8 cellular contexts compared by ENCODE assay signal in the genomic region with DNA sequence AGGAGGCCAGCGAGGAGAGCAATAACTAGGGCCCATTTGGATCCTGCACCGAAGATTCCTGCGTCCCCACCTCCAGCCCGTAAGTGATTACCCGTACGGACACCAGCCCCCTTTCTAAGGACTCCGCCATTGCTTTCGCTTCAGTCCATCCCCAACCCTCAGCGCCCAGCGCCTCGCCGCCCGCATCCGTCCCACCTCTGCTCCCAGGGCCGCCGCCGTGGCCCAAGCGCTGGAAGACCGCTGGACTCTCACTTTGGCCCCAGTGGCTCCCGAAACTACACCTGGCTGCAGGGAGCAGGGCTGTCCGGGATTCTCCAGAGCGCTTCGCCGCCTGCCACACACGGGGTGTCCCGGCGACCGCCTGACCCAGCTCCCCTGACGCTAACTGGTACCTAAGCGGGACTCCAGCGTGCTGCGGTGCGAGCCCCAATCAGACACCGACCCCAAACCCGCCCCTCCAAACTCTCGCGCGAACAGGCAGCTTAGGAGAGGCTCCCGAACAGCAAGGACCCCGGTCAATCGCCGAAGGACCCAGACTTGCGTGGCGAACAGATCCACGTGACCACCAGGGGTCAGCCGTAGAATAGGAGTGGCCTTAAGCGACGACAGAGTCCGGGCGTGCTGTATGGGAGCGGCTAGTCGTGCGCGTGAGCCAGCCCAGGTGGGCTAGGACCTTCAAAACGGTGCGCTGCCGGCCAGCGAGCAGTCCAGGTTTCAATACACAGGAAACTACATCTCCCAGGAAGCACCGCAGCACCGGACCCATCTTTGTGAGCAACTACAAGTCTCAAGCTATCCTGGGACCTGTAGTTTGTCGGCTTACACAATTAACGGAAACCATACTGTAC. TPM values are rescaled to one million over a fixed set of nuclear protein-coding genes. Genes with fewer than 3 reads are reported as not detected.
DNase-seq lines count a peak whose midpoint lies in the region; ATAC-seq, FAIRE-seq and TF ChIP-seq lines count a peak whose summit lies in the region.

A gene (minus strand): TSS at position 363 of the 848 bp plus-strand sequence. CDS start 771 bp downstream, outside the sequence.

- CTCF ChIA-PET in T-cell (lab: Charles Lee) = interaction anchor here (0.5 to 2.7 kb wide), 14 partner anchors 10 to 342 kb away, joined by 3 to 21 read pairs (median 4); a partner anchor contains a TSS

- H3K4me1 Mint-ChIP-seq in T-cell (peaks cover 11 to 19% (median 19%) of the 10 kb centered on the region in 3 donors), type B pancreatic cell (ENCODE audit: unreplicated experiment) (peaks cover 5% of the 10 kb centered on the region)

- DNase-seq in GM12891 (ENCODE audit: insufficient read length, low spot score) (peak; percentile 94), NCI-H1436 treated with DMSO at 0.1 percent for 48 hours (lab: John Stamatoyannopoulos, UW) (peak; percentile 90), T-cell (peak; percentile 86 to 97 (median 91)), heart left ventricle (peak; percentile 95 to 97 (median 97)), pons (ENCODE audit: low spot score) (peak; percentile 97), type B pancreatic cell (ENCODE audit: extremely low spot score, unreplicated experiment) (peak; percentile 96)

- TF ChIP-seq CTCF in heart left ventricle (IDR thresholded peaks at IDR 0.05) (peak in 8 of 12 donors; percentile 14 to 36 (median 24)), type B pancreatic cell (conservative IDR thresholded peaks at IDR 0.05) (peak; percentile 45)

- H3K27ac Mint-ChIP-seq in T-cell = peak within 1 kb of the TSS; percentile 97 to 99
- H3K27ac Mint-ChIP-seq in type B pancreatic cell = peak within 1 kb of the TSS; percentile 99

- WGBS in adipose tissue, 3 donors = 0 to 1% (median 0%) methylated on average over 62 of the region's 62 CpGs
- 0 to 1% (median 0%) methylated on average over 28 to 62 of the region's 62 CpGs for WGBS in heart left ventricle, 4 donors

- H3K9me3 Mint-ChIP-seq in T-cell (no peaks in the 10 kb centered on the region), type B pancreatic cell (no peaks in the 10 kb centered on the region)

- no peaks in the 10 kb centered on the region for H3K9me3 ChIP-seq in heart left ventricle

- POLR2A ChIA-PET in T-cell (lab: Charles Lee) = interaction anchor here (0.6 to 2.0 kb wide), 7 partner anchors 14 to 410 kb away, joined by 3 to 17 read pairs (median 4); a partner anchor contains a TSS

- FAIRE-seq in GM12891 (lab: Jason Lieb, UNC) = peak; percentile 97

- peaks cover 0 to 72% (median 55%) of the 10 kb centered on the region in 9 donors for H3K36me3 ChIP-seq in heart left ventricle

- ATAC-seq in HG02840 (IDR thresholded peaks at IDR 0.05; ENCODE audit: low FRiP score, unreplicated experiment) = peak; percentile 91
- ATAC-seq in T-cell (replicated peaks in 1 of 4) = peak; percentile 90 to 94 (median 92)
- ATAC-seq in heart left ventricle = peak; percentile 93 to 96 (median 96)

- no peaks in the 10 kb centered on the region for H3K27me3 ChIP-seq in heart left ventricle

- intact Hi-C loops in heart left ventricle (cut with DNase I) = loop anchor here in 3 of 10 donors (1.0 to 10.0 kb wide), 5 partner anchors 44 to 199 kb away; a partner anchor contains a TSS

- H3K4me3 Mint-ChIP-seq in T-cell (peak within 1 kb of the TSS; percentile 97 to 99 (median 97)), type B pancreatic cell (peak within 1 kb of the TSS; percentile 99)

- peaks cover 7% of the 10 kb centered on the region for H3K36me3 Mint-ChIP-seq in T-cell
- H3K36me3 Mint-ChIP-seq in type B pancreatic cell = peaks cover 5% of the 10 kb centered on the region

- H3K4me3 ChIP-seq in heart left ventricle = peak within 1 kb of the TSS; percentile 44 to 97 (median 88)

- H3K27ac ChIP-seq in adipose tissue (ENCODE audit: low read depth, low read length) = no peak within 1 kb of the TSS
- peak within 1 kb of the TSS; percentile 84 to 99 (median 93) for H3K27ac ChIP-seq in heart left ventricle

- H3K4me1 ChIP-seq in heart left ventricle = peaks cover 0 to 20% (median 13%) of the 10 kb centered on the region in 12 donors

- TF ChIP-seq POLR2A in GM12891 (IDR thresholded peaks at IDR 0.05; ENCODE audit: low read depth, low read length) = peak; percentile 87
- peak in 1 of 2 donors; percentile 80 for TF ChIP-seq POLR2A in heart left ventricle (IDR thresholded peaks at IDR 0.05)

- H3K27me3 Mint-ChIP-seq in T-cell (no peaks in the 10 kb centered on the region), type B pancreatic cell (no peaks in the 10 kb centered on the region)

TF ChIP-seq in GM12891, 5 proteins besides CTCF, POLR2A, EP300 and RAD21:
- TF ChIP-seq POU2F2 (IDR thresholded peaks at IDR 0.05; ENCODE audit: low read depth, low read length) = 0 out of 2 replicates have a peak, but pooled peaks have one; percentile 41
- peak; percentile 79 for TF ChIP-seq TAF1 (IDR thresholded peaks at IDR 0.05; ENCODE audit: low read depth, low read length)
- no peak for TF ChIP-seq SPI1 (IDR thresholded peaks at IDR 0.05; ENCODE audit: low read depth, low read length)
- peak; percentile 88 for TF ChIP-seq POLR2AphosphoS5 (IDR thresholded peaks at IDR 0.05; ENCODE audit: low read depth, low read length)
- TF ChIP-seq PAX5 (IDR thresholded peaks at IDR 0.05; ENCODE audit: insufficient read depth, low read length, severe bottlenecking) = no peak

RNA-seq across cellular contexts. Expression of the gene that starts here (rescaled TPM):
- 86.6 TPM for polyA plus RNA-seq in GM12891 (2012; ENCODE audit: low read depth, missing spikeins)
- total RNA-seq in T-cell = 10 to 100 TPM; 52.9 to 92.8 (median 90.8) TPM
- 10 to 100 TPM; 86.3 to 99.0 (median 95.9) TPM for polyA plus RNA-seq in adipose tissue
- 10 to 100 TPM; 26.8 to 61.0 (median 35.6) TPM for total RNA-seq in heart left ventricle
- 10 to 100 TPM; 64.2 to 67.3 TPM for polyA plus RNA-seq in heart left ventricle
- 194 and 217 TPM in 2 replicates for total RNA-seq in type B pancreatic cell (ENCODE audit: low replicate concordance)
